8 cellular contexts compared by ENCODE assay signal in the genomic region with DNA sequence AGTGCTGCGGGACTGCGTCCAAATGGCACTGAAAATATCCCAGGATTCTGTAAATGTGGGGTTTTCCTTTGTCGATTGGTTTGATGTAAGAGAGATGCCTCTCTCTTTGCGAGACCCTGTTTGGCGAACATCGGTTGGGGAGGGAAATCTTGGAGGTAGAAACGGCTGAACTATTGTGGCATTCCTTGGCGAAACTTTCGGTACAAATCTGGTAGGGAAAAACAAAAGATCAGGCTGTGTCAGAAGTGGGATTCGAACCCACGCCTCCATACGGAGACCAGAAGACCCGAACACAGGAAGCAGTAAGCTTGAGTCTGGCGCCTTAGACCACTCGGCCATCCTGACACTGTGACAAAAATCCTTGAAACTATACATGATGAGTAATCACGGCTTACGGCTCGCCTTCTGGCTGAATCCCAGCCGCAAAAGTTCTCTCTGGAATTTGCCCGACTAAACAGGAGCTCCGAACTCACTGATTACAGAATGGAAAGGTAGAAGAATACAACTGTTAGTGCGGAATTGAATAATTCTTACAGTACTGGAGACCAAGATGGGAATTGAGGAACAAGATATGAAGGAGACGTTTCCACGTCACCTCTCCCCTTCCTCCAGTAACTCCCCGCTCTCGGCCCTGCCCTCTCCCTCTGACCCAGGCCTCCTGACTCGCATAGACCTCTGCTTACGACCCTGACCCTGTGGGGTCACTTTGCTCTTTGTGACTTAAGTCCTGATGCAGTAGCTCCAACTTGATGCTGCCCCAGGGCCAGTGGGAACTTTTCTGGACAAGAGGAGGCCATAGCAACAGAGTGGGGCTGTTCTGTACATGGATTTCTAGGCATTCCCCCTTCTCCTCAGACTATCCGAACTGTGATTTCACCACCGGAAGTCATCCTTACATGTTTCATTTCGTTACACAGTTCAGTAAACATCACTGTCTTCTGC.
DNase-seq lines count a peak whose midpoint lies in the region; ATAC-seq, FAIRE-seq and TF ChIP-seq lines count a peak whose summit lies in the region.

No MANE protein-coding gene starts in this region.

- H3K27me3 Mint-ChIP-seq in stimulated activated naive CD8-positive, alpha-beta T cell treated with anti-CD3 and anti-CD28 coated beads, Interleukin-15, amount 100 ng/mL, for 72 hours: peaks cover 77% of the 10 kb centered on the region
- peaks cover 26 to 50% (median 49%) of the 10 kb centered on the region in 3 donors for H3K27me3 Mint-ChIP-seq in immature natural killer cell (ENCODE audit: low read depth in 3 of 3)

- TF ChIP-seq CTCF in epithelial cell of proximal tubule (conservative IDR thresholded peaks at IDR 0.05; ENCODE audit: low read depth, low read length): no peak
- TF ChIP-seq CTCF in D721Med (IDR thresholded peaks at IDR 0.05; ENCODE audit: insufficient read depth, missing control alignments): no peak

- H3K4me3 Mint-ChIP-seq in stimulated activated naive CD8-positive, alpha-beta T cell treated with anti-CD3 and anti-CD28 coated beads, Interleukin-15, amount 100 ng/mL, for 72 hours: peak overlapping the region; percentile 64 to 74
- peak overlapping the region in 2 of 5 donors; percentile 8 to 11 for H3K4me3 Mint-ChIP-seq in immature natural killer cell

- H3K9me3 Mint-ChIP-seq in stimulated activated naive CD8-positive, alpha-beta T cell treated with anti-CD3 and anti-CD28 coated beads, Interleukin-15, amount 100 ng/mL, for 72 hours: no peaks in the 10 kb centered on the region
- H3K9me3 Mint-ChIP-seq in immature natural killer cell: peaks cover 0 to 20% (median 9%) of the 10 kb centered on the region in 6 donors

- peak; percentile 61 for FAIRE-seq in RCC 7860 (lab: Jason Lieb, UNC)
- FAIRE-seq in D721Med (lab: Jason Lieb, UNC): no peak

- ATAC-seq in stimulated activated naive CD8-positive, alpha-beta T cell treated with anti-CD3 and anti-CD28 coated beads, Interleukin-15, amount 100 ng/mL, for 72 hours: peak; percentile 60

- H3K36me3 Mint-ChIP-seq in immature natural killer cell: peaks cover 0 to 8% (median 0%) of the 10 kb centered on the region in 3 donors

- peak overlapping the region; percentile 69 for H3K4me3 ChIP-seq in epithelial cell of proximal tubule (ENCODE audit: low read depth, low read length)

- peak overlapping the region in 1 of 2 donors; percentile 97 for H3K27ac Mint-ChIP-seq in stimulated activated naive CD8-positive, alpha-beta T cell treated with anti-CD3 and anti-CD28 coated beads, Interleukin-15, amount 100 ng/mL, for 72 hours
- peak overlapping the region in 1 of 6 donors; percentile 25 for H3K27ac Mint-ChIP-seq in immature natural killer cell

- peak; percentile 39 for DNase-seq in stimulated activated CD4-positive, alpha-beta T cell treated with anti-CD3 and anti-CD28 coated beads, Interleukin-1b, Interleukin-23, amount 100 ng/mL, for 48 hours
- DNase-seq in stimulated activated CD4-positive, alpha-beta T cell treated with anti-CD3 and anti-CD28 coated beads, Interleukin-4, amount 100 ng/mL, for 1 hour: no peak
- DNase-seq in RCC 7860 (ENCODE audit: low spot score) (peak; percentile 85), epithelial cell of proximal tubule (ENCODE audit: low read depth) (no peak), GF-D8 (lab: John Stamatoyannopoulos, UW) (no peak), D721Med (ENCODE audit: insufficient read length, low spot score) (no peak), immature natural killer cell (no peak)
- DNase-seq in stimulated activated naive CD8-positive, alpha-beta T cell treated with anti-CD3 and anti-CD28 coated beads, Interleukin-15, amount 100 ng/mL, for 72 hours: peak in 1 of 2 donors; percentile 49

- H3K4me1 Mint-ChIP-seq in stimulated activated naive CD8-positive, alpha-beta T cell treated with anti-CD3 and anti-CD28 coated beads, Interleukin-15, amount 100 ng/mL, for 72 hours: peaks cover 38% of the 10 kb centered on the region
- peaks cover 6 to 8% of the 10 kb centered on the region in 2 donors for H3K4me1 Mint-ChIP-seq in immature natural killer cell

Comparison
In these comparisons a context has a peak if more than half of its experiments do, and no peak if none do; other contexts are left out.
1. DNase-seq: peak in stimulated activated CD4-positive, alpha-beta T cell treated with anti-CD3 and anti-CD28 coated beads, Interleukin-1b, Interleukin-23, amount 100 ng/mL, for 48 hours (single experiment) and RCC 7860 (single experiment); none in stimulated activated CD4-positive, alpha-beta T cell treated with anti-CD3 and anti-CD28 coated beads, Interleukin-4, amount 100 ng/mL, for 1 hour (single experiment), epithelial cell of proximal tubule (single experiment), GF-D8 (single experiment), D721Med (single experiment) and immature natural killer cell (0 of 3).